ENCODE assay signal across 8 cellular contexts in the genomic region with DNA sequence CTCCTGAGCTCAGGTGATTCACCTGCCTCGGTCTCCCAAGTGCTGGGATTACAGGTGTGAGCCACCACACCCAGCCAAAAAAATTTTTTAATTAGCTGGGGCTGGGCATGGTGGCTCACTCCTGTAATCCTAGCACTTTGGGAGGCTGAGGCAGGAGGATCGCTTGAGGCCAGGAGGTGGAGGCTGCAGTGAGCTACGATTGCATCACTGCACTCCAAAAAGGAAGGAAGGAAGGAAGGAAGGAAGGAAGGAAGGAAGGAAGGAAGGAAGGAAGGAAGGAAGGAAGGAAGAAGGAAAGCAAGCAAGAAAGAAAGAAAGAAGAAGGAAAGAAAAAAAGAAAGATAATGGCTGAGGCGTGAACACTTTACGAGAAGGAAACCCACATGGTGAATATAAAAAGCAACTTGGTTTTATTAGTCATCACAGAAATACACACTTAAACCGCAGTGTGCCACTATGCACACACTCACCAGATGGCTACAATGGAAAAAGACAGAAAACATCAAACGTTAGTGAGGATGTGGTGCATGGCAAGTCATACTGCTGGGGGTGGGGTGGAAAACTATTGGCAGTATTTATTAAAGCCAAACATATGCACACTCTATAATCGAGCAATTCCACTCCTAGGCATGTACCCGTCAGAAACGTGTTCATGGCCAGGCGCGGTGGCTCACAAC. TPM values are rescaled to one million over a fixed set of nuclear protein-coding genes. Genes with fewer than 3 reads are reported as not detected.
DNase-seq lines count a peak whose midpoint lies in the region; ATAC-seq lines count a peak whose summit lies in the region.

No MANE protein-coding gene starts in this region.

- DNase-seq in GM03348 (ENCODE audit: low spot score) (peak; percentile 84), SJSA1 (ENCODE audit: low read depth in 1 of 2, low spot score in 2 of 2) (peak; percentile 72 to 85), NCI-H146 (lab: John Stamatoyannopoulos, UW) (no peak), SJCRH30 (no peak), nucleus accumbens (lab: John Stamatoyannopoulos, UW) (no peak)
- peak; percentile 41 to 65 for DNase-seq in stimulated activated CD4-positive, alpha-beta T cell treated with anti-CD3 and anti-CD28 coated beads, Interleukin-15, amount 100 ng/mL, for 48 hours (ENCODE audit: low read depth in 2 of 2)

- peaks cover 64% of the 10 kb centered on the region for H3K4me1 ChIP-seq in SJSA1 (replicated peaks)
- no peaks in the 10 kb centered on the region for H3K4me1 ChIP-seq in SJCRH30

- H3K36me3 ChIP-seq in SJSA1 (no peaks in the 10 kb centered on the region), SJCRH30 (no peaks in the 10 kb centered on the region)

- H3K36me3 Mint-ChIP-seq in activated naive CD8-positive, alpha-beta T cell: no peaks in the 10 kb centered on the region

- H3K27me3 Mint-ChIP-seq in activated naive CD8-positive, alpha-beta T cell: no peaks in the 10 kb centered on the region

- H3K27me3 ChIP-seq in SJSA1 (replicated peaks): no peaks in the 10 kb centered on the region
- H3K27me3 ChIP-seq in SJCRH30: no peaks in the 10 kb centered on the region

- no peak overlapping the region for H3K4me3 ChIP-seq in SJSA1
- no peak overlapping the region for H3K4me3 ChIP-seq in SJCRH30

- no peak for ATAC-seq in HG02938 (IDR thresholded peaks at IDR 0.05; ENCODE audit: unreplicated experiment)

- peak overlapping the region; percentile 64 for H3K27ac Mint-ChIP-seq in activated naive CD8-positive, alpha-beta T cell

- H3K27ac ChIP-seq in SJSA1 (0 out of 2 replicates have a peak overlapping the region, but pooled peaks have one; percentile 5), SJCRH30 (no peak overlapping the region)

- no peaks in the 10 kb centered on the region for H3K9me3 Mint-ChIP-seq in activated naive CD8-positive, alpha-beta T cell (ENCODE audit: low read depth)

- no peak overlapping the region for H3K4me3 Mint-ChIP-seq in activated naive CD8-positive, alpha-beta T cell

- H3K4me1 Mint-ChIP-seq in activated naive CD8-positive, alpha-beta T cell (ENCODE audit: low read depth): peaks cover 38% of the 10 kb centered on the region

- no peaks in the 10 kb centered on the region for H3K9me3 ChIP-seq in SJSA1 (replicated peaks)
- no peaks in the 10 kb centered on the region for H3K9me3 ChIP-seq in SJCRH30 (replicated peaks)

RNA-seq across cellular contexts. Expression of a gene that starts 4.4 kb away (rescaled TPM):
- total RNA-seq in SJSA1 (2014; rRNA removed; shearing (Covaris generic)): 15.1 and 30.1 TPM in 2 replicates
- not detected in 2 replicates for total RNA-seq in SJCRH30 (2014; rRNA removed; shearing (Covaris generic))

RNA-seq across cellular contexts. Expression of a gene that starts 37.2 kb away (rescaled TPM):
- 0.45 TPM in 1 of 2 replicates, not detected in the other for total RNA-seq in SJSA1 (2014; rRNA removed; shearing (Covaris generic))
- 0.35 TPM in 1 of 2 replicates, not detected in the other for total RNA-seq in SJCRH30 (2014; rRNA removed; shearing (Covaris generic))

RNA-seq across cellular contexts. Expression of a gene that starts 37.7 kb away (rescaled TPM):
- 24.7 and 25.8 TPM in 2 replicates for total RNA-seq in SJSA1 (2014; rRNA removed; shearing (Covaris generic))
- total RNA-seq in SJCRH30 (2014; rRNA removed; shearing (Covaris generic)): 48.6 and 49.6 TPM in 2 replicates

Comparison
In these comparisons a context has a peak if more than half of its experiments do, and no peak if none do; other contexts are left out.
1. DNase-seq: peak in GM03348 (single experiment), SJSA1 (2 of 2) and stimulated activated CD4-positive, alpha-beta T cell treated with anti-CD3 and anti-CD28 coated beads, Interleukin-15, amount 100 ng/mL, for 48 hours (2 of 2); none in NCI-H146 (single experiment), SJCRH30 (0 of 2) and nucleus accumbens (0 of 56).
2. RNA of a gene that starts 4.4 kb away (total RNA-seq): 15.1 to 30.1 TPM in SJSA1; not detected in SJCRH30; every median in the first group is over 10 times any median in the second.